Comparison of ENCODE assay signal across 16 cellular contexts in the genomic region with DNA sequence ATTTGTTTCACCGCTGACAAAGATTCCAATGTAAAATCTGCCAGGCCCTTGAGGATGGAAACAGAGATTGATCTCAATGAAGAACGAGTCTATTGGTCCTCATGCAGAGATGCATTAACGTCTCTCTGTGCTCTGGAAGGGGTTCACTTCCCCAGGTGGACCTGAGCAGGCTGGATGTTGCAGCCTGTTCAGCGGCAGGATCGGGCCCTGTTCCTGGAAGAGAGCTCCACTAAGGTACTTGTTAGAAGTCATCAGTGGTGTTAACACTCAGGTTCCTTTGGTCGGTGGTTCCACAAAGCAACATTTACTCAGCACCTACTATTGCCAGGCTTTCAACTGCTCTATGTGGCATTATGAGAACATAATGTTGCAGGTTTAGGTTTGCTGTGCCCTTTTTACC.
DNase-seq lines count a peak whose midpoint lies in the region; ATAC-seq, FAIRE-seq and TF ChIP-seq lines count a peak whose summit lies in the region.
"Had no signal": no experiment of that assay in that cellular context is flagged by ENCODE, and none has a peak within 500 bp of the region (broad histone marks: within the 10 kb centered on the region; RNA-seq: fewer than 3 reads in every experiment).

No MANE protein-coding gene starts in this region.

- H3K36me3 ChIP-seq in H1 (ENCODE audit: control insufficient read depth in 2 of 4, insufficient read depth in 4 of 4, low read length in 3 of 4): no peaks in the 10 kb centered on the region
- peaks cover 11% of the 10 kb centered on the region for H3K36me3 ChIP-seq in lower lobe of right lung
- peaks cover 0 to 24% (median 0%) of the 10 kb centered on the region in 4 donors for H3K36me3 ChIP-seq in upper lobe of left lung

- no peaks in the 10 kb centered on the region for H3K23me2 ChIP-seq in H1 (ENCODE audit: low read depth, low read length)

- H3K9me3 Mint-ChIP-seq in osteocyte (ENCODE audit: unreplicated experiment): no peaks in the 10 kb centered on the region
- H3K9me3 Mint-ChIP-seq: CD4-positive, CD25-positive, alpha-beta regulatory T cell had no signal

- H3K36me3 Mint-ChIP-seq in osteocyte (ENCODE audit: unreplicated experiment): peaks cover 6% of the 10 kb centered on the region

- TF ChIP-seq EP300 in H1 (IDR thresholded peaks at IDR 0.05; ENCODE audit: borderline replicate concordance in 1 of 2, low read depth in 2 of 2, low read length in 2 of 2): no peak
- TF ChIP-seq EP300 in upper lobe of left lung (IDR thresholded peaks at IDR 0.05): no peak

- peaks cover 24% of the 10 kb centered on the region for H3K4me1 Mint-ChIP-seq in osteocyte (ENCODE audit: unreplicated experiment)

- H3K27ac ChIP-seq in H1 (ENCODE audit: low read depth, low read length) (no peak overlapping the region), lower lobe of right lung (peak overlapping the region; percentile 80), skin epidermis (peak overlapping the region in 11 of 21 experiments; percentile 12 to 82 (median 49)), upper lobe of left lung (peak overlapping the region; percentile 77 to 87 (median 78))

- no peak for TF ChIP-seq RAD21 in H1 (IDR thresholded peaks at IDR 0.05 in 1 of 2, conservative IDR thresholded peaks at IDR 0.05 in 1 of 2; ENCODE audit: low read depth in 2 of 2, low read length in 2 of 2)

- TF ChIP-seq CTCF in H1 (IDR thresholded peaks at IDR 0.05; ENCODE audit: control extremely low read depth in 1 of 3, insufficient read depth in 1 of 3, low read depth in 1 of 3, low read length in 3 of 3): no peak
- no peak for TF ChIP-seq CTCF in lower lobe of right lung (IDR thresholded peaks at IDR 0.05)
- no peak for TF ChIP-seq CTCF in upper lobe of left lung (IDR thresholded peaks at IDR 0.05)
- TF ChIP-seq CTCF in osteocyte (IDR thresholded peaks at IDR 0.05): no peak

- no peaks in the 10 kb centered on the region for H3K79me2 ChIP-seq in H1 (ENCODE audit: control insufficient read depth in 1 of 2, insufficient read depth in 2 of 2, low read length in 2 of 2)

- peak overlapping the region; percentile 64; the same call in 1 of the 2 replicates for H2BK12ac ChIP-seq in H1 (ENCODE audit: low read depth, low read length)

- H3K27me3 Mint-ChIP-seq in osteocyte (ENCODE audit: unreplicated experiment): no peaks in the 10 kb centered on the region
- H3K27me3 Mint-ChIP-seq: CD4-positive, CD25-positive, alpha-beta regulatory T cell had no signal

- H3K4me1 ChIP-seq in H1 (replicated peaks in 1 of 4; ENCODE audit: control insufficient read depth in 3 of 4, insufficient read depth in 4 of 4, low read length in 3 of 4): peaks cover 19 to 33% (median 29%) of the 10 kb centered on the region in 4 experiments
- peaks cover 52% of the 10 kb centered on the region for H3K4me1 ChIP-seq in lower lobe of right lung
- peaks cover 47 to 52% (median 49%) of the 10 kb centered on the region in 4 donors for H3K4me1 ChIP-seq in upper lobe of left lung

- ATAC-seq in lower lobe of right lung (no peak), upper lobe of left lung (ENCODE audit: low FRiP score in 2 of 2) (no peak), GM18520 (IDR thresholded peaks at IDR 0.05; ENCODE audit: unreplicated experiment) (no peak), HG03342 (IDR thresholded peaks at IDR 0.05; ENCODE audit: unreplicated experiment) (no peak)

- intact Hi-C loops in lower lobe of right lung (cut with DNase I): no loop called here

- no peak overlapping the region for H3K56ac ChIP-seq in H1 (replicated peaks; ENCODE audit: insufficient read length, low read depth, low read length)

- H4K91ac ChIP-seq in H1 (replicated peaks; ENCODE audit: insufficient read length, low read length): no peak overlapping the region

- H2AFZ ChIP-seq in H1 (ENCODE audit: low read length): no peak overlapping the region

- H3K4me3 ChIP-seq in H1 (ENCODE audit: extremely low read depth in 1 of 4, insufficient read depth in 2 of 4, low read depth in 3 of 4, low read length in 4 of 4): no peak overlapping the region
- no peak overlapping the region for H3K4me3 ChIP-seq in lower lobe of right lung
- no peak overlapping the region for H3K4me3 ChIP-seq in skin epidermis
- H3K4me3 ChIP-seq in upper lobe of left lung: no peak overlapping the region

- H2BK120ac ChIP-seq in H1 (replicated peaks; ENCODE audit: low read depth, low read length): no peak overlapping the region

- H4K5ac ChIP-seq in H1 (ENCODE audit: insufficient read length, low read depth, low read length): no peak overlapping the region

- no peak overlapping the region for H3K27ac Mint-ChIP-seq in osteocyte (ENCODE audit: unreplicated experiment)

- no peak for FAIRE-seq in H1 (lab: Jason Lieb, UNC)
- FAIRE-seq: RCC 7860 had no signal

- DNase-seq in H1 (ENCODE audit: low read depth in 1 of 2, low spot score in 2 of 2) (no peak), lower lobe of right lung (no peak), upper lobe of left lung (no peak), osteocyte (ENCODE audit: extremely low spot score, unreplicated experiment) (no peak)
- DNase-seq: ACHN; Calu3; CD4-positive, CD25-positive, alpha-beta regulatory T cell; DMS79 treated with DMSO at 0.1 percent for 48 hours; HCEC 1CT; NCI-H187 treated with DMSO at 0.1 percent for 48 hours; NCI-H446; SHP77 treated with DMSO at 0.1 percent for 48 hours had no signal

- no peak overlapping the region; the same call in 1 of the 2 replicates for H3K18ac ChIP-seq in H1 (ENCODE audit: extremely low read depth, low read length)

- H2AK5ac ChIP-seq in H1 (ENCODE audit: low read depth, low read length): no peak overlapping the region

- no peak overlapping the region for H3K23ac ChIP-seq in H1 (ENCODE audit: insufficient read length)

- H2BK5ac ChIP-seq in H1 (ENCODE audit: low read depth, low read length): no peak overlapping the region

- H3K9me3 ChIP-seq in H1 (ENCODE audit: insufficient read depth in 2 of 2, low read depth in 1 of 2, low read length in 1 of 2) (no peaks in the 10 kb centered on the region), lower lobe of right lung (no peaks in the 10 kb centered on the region), upper lobe of left lung (no peaks in the 10 kb centered on the region)

- H2BK15ac ChIP-seq in H1 (ENCODE audit: low read length): 0 out of 2 replicates have a peak overlapping the region, but pooled peaks have one; percentile 65

- no peak overlapping the region for H3K4me3 Mint-ChIP-seq in osteocyte (ENCODE audit: unreplicated experiment)
- H3K4me3 Mint-ChIP-seq: CD4-positive, CD25-positive, alpha-beta regulatory T cell had no signal

- no peak overlapping the region for H3K14ac ChIP-seq in H1 (ENCODE audit: insufficient read length)

- POLR2A ChIA-PET in H1 (lab: Charles Lee; ENCODE audit: partially characterized antibody): no interaction called here

- H3K27me3 ChIP-seq in H1 (replicated peaks in 1 of 4; ENCODE audit: control insufficient read depth in 3 of 4, extremely low read depth in 1 of 4, insufficient read depth in 3 of 4, low read length in 3 of 4) (no peaks in the 10 kb centered on the region; a peak in 2 of 7 replicates), lower lobe of right lung (ENCODE audit: low read depth) (no peaks in the 10 kb centered on the region), upper lobe of left lung (no peaks in the 10 kb centered on the region)

- H3K4ac ChIP-seq in H1 (replicated peaks; ENCODE audit: insufficient read length, low read depth, low read length): no peak overlapping the region

- no peak overlapping the region for H4K8ac ChIP-seq in H1 (ENCODE audit: extremely low read depth, insufficient read depth, low read length)

- H3K9ac ChIP-seq in H1 (replicated peaks in 1 of 4; ENCODE audit: extremely low read depth in 1 of 4, low read depth in 3 of 4, low read length in 3 of 4): no peak overlapping the region

- H3K4me2 ChIP-seq in H1 (ENCODE audit: insufficient read depth in 1 of 2, low read depth in 2 of 2, low read length in 2 of 2): no peak overlapping the region

- no peaks in the 10 kb centered on the region for H4K20me1 ChIP-seq in H1 (replicated peaks in 1 of 2; ENCODE audit: control insufficient read depth in 1 of 2, insufficient read depth in 2 of 2, low read length in 2 of 2)

- WGBS in H1 (ENCODE audit: extremely low coverage in 1 of 2, insufficient coverage in 1 of 2, insufficient read length in 1 of 2, insufficient replicate concordance in 2 of 2, low coverage in 1 of 2, low lambda C conversion rate in 2 of 2, missing lambda C conversion rate in 1 of 2), 2 experiments: 92% methylated on average over 6 of the region's 6 CpGs; no CpG with 5 or more reads in 1 of the 2 experiments
- WGBS in upper lobe of left lung, 2 donors: 92 to 97% methylated on average over 5 to 6 of the region's 6 CpGs

- CTCF ChIA-PET in H1 (lab: Charles Lee; ENCODE audit: partially characterized antibody): interaction anchor here (0.8 to 1.6 kb wide), 2 partner anchors 12 to 24 kb away, joined by 3 read pairs; no protein-coding TSS in a partner anchor

- TF ChIP-seq POLR2A in H1 (IDR thresholded peaks at IDR 0.05; ENCODE audit: control extremely low read depth in 1 of 2, low read depth in 2 of 2, low read length in 2 of 2): no peak
- TF ChIP-seq POLR2A in upper lobe of left lung (IDR thresholded peaks at IDR 0.05): no peak

- H2BK20ac ChIP-seq in H1 (ENCODE audit: low read length): no peak overlapping the region

- no peaks in the 10 kb centered on the region for H3K79me1 ChIP-seq in H1 (ENCODE audit: low read depth, low read length)

TF ChIP-seq in H1, 55 proteins besides CTCF, POLR2A, EP300 and RAD21:
- no peak for TF ChIP-seq NANOG (IDR thresholded peaks at IDR 0.05; ENCODE audit: insufficient read depth, low read depth, low read length, poor library complexity, severe bottlenecking)
- TF ChIP-seq CEBPB (IDR thresholded peaks at IDR 0.05; ENCODE audit: low read depth, low read length): no peak
- no peak for TF ChIP-seq BACH1 (IDR thresholded peaks at IDR 0.05; ENCODE audit: low read length)
TF ChIP-seq in H1: peak in this region for 0.
